Comparison of ENCODE assay signal across 1 cellular context in the genomic region with DNA sequence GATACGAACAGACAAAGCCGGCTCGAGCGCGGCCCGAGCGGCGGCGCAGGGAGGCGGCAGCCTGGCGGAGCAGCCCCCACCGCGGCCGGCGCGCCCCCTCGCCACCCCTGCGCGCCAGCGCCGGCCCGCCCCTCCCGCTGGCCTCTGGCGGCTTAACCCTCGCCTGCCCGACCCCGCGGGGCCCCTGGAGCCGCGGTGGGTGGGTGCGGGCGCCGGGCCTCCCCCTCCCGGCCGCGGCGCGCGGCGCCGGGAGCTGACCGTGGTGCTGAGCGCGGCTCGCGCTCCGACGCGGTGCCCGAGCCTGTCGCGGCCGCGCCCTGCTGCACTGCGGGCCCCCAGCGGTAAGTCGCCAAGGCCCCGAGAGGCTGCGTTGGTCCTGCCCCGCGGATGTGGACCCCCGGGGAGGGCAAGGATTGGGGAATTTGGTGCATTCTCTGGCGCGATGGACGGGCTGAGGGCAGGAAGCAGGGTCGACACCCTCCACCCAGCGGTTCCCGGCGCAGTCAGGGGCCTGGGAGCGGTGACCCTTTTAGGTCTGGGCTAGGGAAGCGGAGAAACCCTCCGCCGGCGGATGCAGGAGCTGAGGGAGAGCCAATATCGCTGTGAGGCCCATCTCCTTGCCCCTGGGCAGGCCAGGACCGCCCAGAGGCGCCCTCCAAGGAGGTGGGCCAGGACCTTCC.
TF ChIP-seq lines count a peak whose summit lies in the region.

No MANE protein-coding gene starts in this region.

TF ChIP-seq in HepG2, 621 proteins besides CTCF, POLR2A, EP300 and RAD21 (continued from another document and continues in another):
- TF ChIP-seq, protein P1, sequence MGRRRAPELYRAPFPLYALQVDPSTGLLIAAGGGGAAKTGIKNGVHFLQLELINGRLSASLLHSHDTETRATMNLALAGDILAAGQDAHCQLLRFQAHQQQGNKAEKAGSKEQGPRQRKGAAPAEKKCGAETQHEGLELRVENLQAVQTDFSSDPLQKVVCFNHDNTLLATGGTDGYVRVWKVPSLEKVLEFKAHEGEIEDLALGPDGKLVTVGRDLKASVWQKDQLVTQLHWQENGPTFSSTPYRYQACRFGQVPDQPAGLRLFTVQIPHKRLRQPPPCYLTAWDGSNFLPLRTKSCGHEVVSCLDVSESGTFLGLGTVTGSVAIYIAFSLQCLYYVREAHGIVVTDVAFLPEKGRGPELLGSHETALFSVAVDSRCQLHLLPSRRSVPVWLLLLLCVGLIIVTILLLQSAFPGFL (CRISPR knock-in tag; IDR thresholded peaks at IDR 0.05) = no peak
- TF ChIP-seq, protein P2, sequence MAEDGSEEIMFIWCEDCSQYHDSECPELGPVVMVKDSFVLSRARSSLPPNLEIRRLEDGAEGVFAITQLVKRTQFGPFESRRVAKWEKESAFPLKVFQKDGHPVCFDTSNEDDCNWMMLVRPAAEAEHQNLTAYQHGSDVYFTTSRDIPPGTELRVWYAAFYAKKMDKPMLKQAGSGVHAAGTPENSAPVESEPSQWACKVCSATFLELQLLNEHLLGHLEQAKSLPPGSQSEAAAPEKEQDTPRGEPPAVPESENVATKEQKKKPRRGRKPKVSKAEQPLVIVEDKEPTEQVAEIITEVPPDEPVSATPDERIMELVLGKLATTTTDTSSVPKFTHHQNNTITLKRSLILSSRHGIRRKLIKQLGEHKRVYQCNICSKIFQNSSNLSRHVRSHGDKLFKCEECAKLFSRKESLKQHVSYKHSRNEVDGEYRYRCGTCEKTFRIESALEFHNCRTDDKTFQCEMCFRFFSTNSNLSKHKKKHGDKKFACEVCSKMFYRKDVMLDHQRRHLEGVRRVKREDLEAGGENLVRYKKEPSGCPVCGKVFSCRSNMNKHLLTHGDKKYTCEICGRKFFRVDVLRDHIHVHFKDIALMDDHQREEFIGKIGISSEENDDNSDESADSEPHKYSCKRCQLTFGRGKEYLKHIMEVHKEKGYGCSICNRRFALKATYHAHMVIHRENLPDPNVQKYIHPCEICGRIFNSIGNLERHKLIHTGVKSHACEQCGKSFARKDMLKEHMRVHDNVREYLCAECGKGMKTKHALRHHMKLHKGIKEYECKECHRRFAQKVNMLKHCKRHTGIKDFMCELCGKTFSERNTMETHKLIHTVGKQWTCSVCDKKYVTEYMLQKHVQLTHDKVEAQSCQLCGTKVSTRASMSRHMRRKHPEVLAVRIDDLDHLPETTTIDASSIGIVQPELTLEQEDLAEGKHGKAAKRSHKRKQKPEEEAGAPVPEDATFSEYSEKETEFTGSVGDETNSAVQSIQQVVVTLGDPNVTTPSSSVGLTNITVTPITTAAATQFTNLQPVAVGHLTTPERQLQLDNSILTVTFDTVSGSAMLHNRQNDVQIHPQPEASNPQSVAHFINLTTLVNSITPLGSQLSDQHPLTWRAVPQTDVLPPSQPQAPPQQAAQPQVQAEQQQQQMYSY (CRISPR knock-in tag; IDR thresholded peaks at IDR 0.05) = no peak
- no peak for TF ChIP-seq HMGXB3 (CRISPR knock-in tag; IDR thresholded peaks at IDR 0.05; ENCODE audit: borderline replicate concordance)
- no peak for TF ChIP-seq ZKSCAN5 (CRISPR knock-in tag; IDR thresholded peaks at IDR 0.05)
- no peak for TF ChIP-seq NFKB2 (CRISPR knock-in tag; IDR thresholded peaks at IDR 0.05; ENCODE audit: borderline replicate concordance)
- no peak for TF ChIP-seq HBP1 (CRISPR knock-in tag; IDR thresholded peaks at IDR 0.05; ENCODE audit: low read depth)
- TF ChIP-seq ZNF703 (CRISPR knock-in tag; IDR thresholded peaks at IDR 0.05; ENCODE audit: borderline replicate concordance) = no peak
- peak; percentile 44; the same call in 1 of the 2 replicates for TF ChIP-seq HOXA5 (CRISPR knock-in tag; IDR thresholded peaks at IDR 0.05)
- TF ChIP-seq ATF7-NPFF (CRISPR knock-in tag; IDR thresholded peaks at IDR 0.05; ENCODE audit: low read depth) = peak; percentile 88; the same call in 1 of the 2 replicates
- no peak for TF ChIP-seq POLR2AphosphoS2 (IDR thresholded peaks at IDR 0.05; ENCODE audit: low read depth, low read length)
- TF ChIP-seq ZSCAN25 (CRISPR knock-in tag; IDR thresholded peaks at IDR 0.05) = no peak
- TF ChIP-seq PHF8 (CRISPR knock-in tag; IDR thresholded peaks at IDR 0.05) = no peak
- TF ChIP-seq, protein P3, sequence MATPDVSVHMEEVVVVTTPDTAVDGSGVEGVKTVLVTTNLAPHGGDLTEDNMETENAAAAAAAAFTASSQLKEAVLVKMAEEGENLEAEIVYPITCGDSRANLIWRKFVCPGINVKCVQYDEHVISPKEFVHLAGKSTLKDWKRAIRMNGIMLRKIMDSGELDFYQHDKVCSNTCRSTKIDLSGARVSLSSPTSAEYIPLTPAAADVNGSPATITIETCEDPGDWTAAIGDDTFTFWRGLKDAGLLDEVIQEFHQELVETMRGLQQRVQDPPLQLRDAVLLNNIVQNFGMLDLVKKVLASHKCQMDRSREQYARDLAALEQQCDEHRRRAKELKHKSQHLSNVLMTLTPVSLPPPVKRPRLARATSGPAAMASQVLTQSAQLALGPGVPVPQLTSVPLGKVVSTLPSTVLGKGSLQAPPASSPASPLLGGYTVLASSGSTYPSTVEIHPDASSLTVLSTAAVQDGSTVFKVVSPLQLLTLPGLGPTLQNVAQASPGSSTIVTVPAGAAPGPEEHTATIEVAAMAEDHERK (CRISPR knock-in tag; IDR thresholded peaks at IDR 0.05; ENCODE audit: low read depth) = no peak
- TF ChIP-seq ZNF629 (CRISPR knock-in tag; conservative IDR thresholded peaks at IDR 0.05) = no peak
- no peak for TF ChIP-seq FOXO4 (CRISPR knock-in tag; conservative IDR thresholded peaks at IDR 0.05)
- no peak for TF ChIP-seq ZNF776 (CRISPR knock-in tag; IDR thresholded peaks at IDR 0.05)
- no peak for TF ChIP-seq ZNF34 (CRISPR knock-in tag; IDR thresholded peaks at IDR 0.05; ENCODE audit: borderline replicate concordance)
- no peak for TF ChIP-seq SIN3B (IDR thresholded peaks at IDR 0.05; ENCODE audit: low read length)
- no peak for TF ChIP-seq ZNF724P (CRISPR knock-in tag; IDR thresholded peaks at IDR 0.05; ENCODE audit: borderline replicate concordance)
- TF ChIP-seq, protein P4, sequence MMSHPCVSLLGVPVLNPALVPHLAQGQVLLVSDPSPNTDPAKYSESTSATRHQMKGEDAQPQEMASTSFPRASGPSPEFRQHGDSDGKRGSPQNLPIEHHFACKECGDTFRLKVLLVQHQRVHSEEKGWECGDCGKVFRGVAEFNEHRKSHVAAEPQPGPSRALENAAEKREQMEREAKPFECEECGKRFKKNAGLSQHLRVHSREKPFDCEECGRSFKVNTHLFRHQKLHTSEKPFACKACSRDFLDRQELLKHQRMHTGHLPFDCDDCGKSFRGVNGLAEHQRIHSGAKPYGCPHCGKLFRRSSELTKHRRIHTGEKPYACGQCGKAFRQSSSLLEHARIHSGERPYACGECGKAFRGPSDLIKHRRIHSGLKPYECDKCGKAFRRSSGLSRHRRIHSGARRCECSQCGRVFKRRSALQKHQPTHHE (CRISPR knock-in tag; IDR thresholded peaks at IDR 0.05; ENCODE audit: borderline replicate concordance) = no peak
- no peak for TF ChIP-seq SRSF4 (IDR thresholded peaks at IDR 0.05; ENCODE audit: low read depth, low read length, poor library complexity, severe bottlenecking)
- TF ChIP-seq STAT5B (CRISPR knock-in tag; IDR thresholded peaks at IDR 0.05) = no peak
- no peak for TF ChIP-seq ZNF713 (CRISPR knock-in tag; IDR thresholded peaks at IDR 0.05)
- TF ChIP-seq SCMH1 (CRISPR knock-in tag; IDR thresholded peaks at IDR 0.05; ENCODE audit: borderline replicate concordance) = no peak
- no peak for TF ChIP-seq KLF9 (CRISPR knock-in tag; IDR thresholded peaks at IDR 0.05; ENCODE audit: low read depth)
- TF ChIP-seq FOXJ3 (CRISPR knock-in tag; IDR thresholded peaks at IDR 0.05; ENCODE audit: borderline replicate concordance) = no peak
- no peak for TF ChIP-seq TEAD2 (CRISPR knock-in tag; IDR thresholded peaks at IDR 0.05)
- no peak for TF ChIP-seq RFX3 (CRISPR knock-in tag; IDR thresholded peaks at IDR 0.05)
- TF ChIP-seq ZNF556 (CRISPR knock-in tag; IDR thresholded peaks at IDR 0.05; ENCODE audit: borderline replicate concordance) = no peak
- no peak for TF ChIP-seq EED (CRISPR knock-in tag; IDR thresholded peaks at IDR 0.05)
- no peak for TF ChIP-seq ZBED4 (CRISPR knock-in tag; IDR thresholded peaks at IDR 0.05; ENCODE audit: borderline replicate concordance)
- TF ChIP-seq ZNF446 (CRISPR knock-in tag; IDR thresholded peaks at IDR 0.05) = no peak; the same call in 1 of the 2 replicates
- no peak for TF ChIP-seq SSRP1 (CRISPR knock-in tag; IDR thresholded peaks at IDR 0.05)
- TF ChIP-seq PBX2 (CRISPR knock-in tag; IDR thresholded peaks at IDR 0.05) = no peak
- no peak for TF ChIP-seq XBP1 (CRISPR knock-in tag; IDR thresholded peaks at IDR 0.05)
- TF ChIP-seq MED8 (CRISPR knock-in tag; IDR thresholded peaks at IDR 0.05; ENCODE audit: insufficient replicate concordance) = no peak
- no peak for TF ChIP-seq ZNF263 (CRISPR knock-in tag; IDR thresholded peaks at IDR 0.05)
- no peak for TF ChIP-seq NPAS2 (CRISPR knock-in tag; IDR thresholded peaks at IDR 0.05; ENCODE audit: borderline replicate concordance)
- TF ChIP-seq CBFB (CRISPR knock-in tag; IDR thresholded peaks at IDR 0.05) = no peak
